ENCODE assay signal across 15 cellular contexts in genomic region chr14:32426596-32427408, GRCh38.
DNase-seq lines count a peak whose midpoint lies in the region; ATAC-seq and TF ChIP-seq lines count a peak whose summit lies in the region.
"Had no signal": no experiment of that assay in that cellular context is flagged by ENCODE, and none has a peak within 500 bp of the region (broad histone marks: within the 10 kb centered on the region; RNA-seq: fewer than 3 reads in every experiment).

No MANE protein-coding gene starts in this region.

- no peaks in the 10 kb centered on the region for H3K27me3 ChIP-seq in CD8-positive, alpha-beta T cell (ENCODE audit: insufficient read depth, low read length)
- H3K27me3 ChIP-seq: breast epithelium had no signal

- CTCF ChIA-PET in CD8-positive, alpha-beta T cell (lab: Charles Lee) = no interaction called here

- no peak overlapping the region for H3K4me3 ChIP-seq in CD8-positive, alpha-beta T cell (ENCODE audit: low read depth, low read length)
- H3K4me3 ChIP-seq: breast epithelium, SK-N-MC had no signal

- TF ChIP-seq POLR2A in GM18505 (IDR thresholded peaks at IDR 0.05; ENCODE audit: borderline replicate concordance, extremely low read depth, insufficient read depth, insufficient read length) = no peak

- H3K9me3 ChIP-seq in CD8-positive, alpha-beta T cell (ENCODE audit: low read length) = no peaks in the 10 kb centered on the region
- H3K9me3 ChIP-seq: breast epithelium had no signal

- no peaks in the 10 kb centered on the region for H3K36me3 ChIP-seq in CD8-positive, alpha-beta T cell (ENCODE audit: insufficient read depth, low read length)
- H3K36me3 ChIP-seq: breast epithelium had no signal

- intact Hi-C loops in Right ventricle myocardium superior (cut with DNase I) = no loop called here
- intact Hi-C loops in CD8-positive, alpha-beta T cell (cut with DNase I, micrococcal nuclease) = no loop called here

- TF ChIP-seq CTCF in HFFc6 (IDR thresholded peaks at IDR 0.05) (no peak), progenitor cell of endocrine pancreas (IDR thresholded peaks at IDR 0.05; ENCODE audit: unreplicated experiment) (no peak)
- no peak for TF ChIP-seq CTCF in CD8-positive, alpha-beta T cell (IDR thresholded peaks at IDR 0.05)

- H3K4me1 Mint-ChIP-seq in HFFc6 (ENCODE audit: low read depth) (peaks cover 35% of the 10 kb centered on the region), progenitor cell of endocrine pancreas (ENCODE audit: low read depth) (peaks cover 31% of the 10 kb centered on the region)
- no peaks in the 10 kb centered on the region for H3K4me1 Mint-ChIP-seq in CD8-positive, alpha-beta T cell (ENCODE audit: low read depth)
- H3K4me1 Mint-ChIP-seq: CD14-positive monocyte; stimulated activated naive CD8-positive, alpha-beta T cell treated with anti-CD3 and anti-CD28 coated beads, Interleukin-15, amount 100 ng/mL, for 72 hours had no signal

- no peak overlapping the region for H3K27ac ChIP-seq in CD8-positive, alpha-beta T cell (ENCODE audit: low read depth, low read length)
- H3K27ac ChIP-seq: breast epithelium, SK-N-MC had no signal

- POLR2A ChIA-PET in CD8-positive, alpha-beta T cell (lab: Charles Lee) = no interaction called here

- H3K9me3 Mint-ChIP-seq in HFFc6 (peaks cover 13% of the 10 kb centered on the region), progenitor cell of endocrine pancreas (ENCODE audit: low read depth) (peaks cover 7% of the 10 kb centered on the region)
- H3K9me3 Mint-ChIP-seq in CD8-positive, alpha-beta T cell = peaks cover 12% of the 10 kb centered on the region
- H3K9me3 Mint-ChIP-seq: stimulated activated naive CD8-positive, alpha-beta T cell treated with anti-CD3 and anti-CD28 coated beads, Interleukin-15, amount 100 ng/mL, for 72 hours had no signal

- H3K36me3 Mint-ChIP-seq in HFFc6 (ENCODE audit: low read depth) (0 out of 2 replicates have a peak, but pooled peaks cover 4% of the 10 kb centered on the region), progenitor cell of endocrine pancreas (ENCODE audit: insufficient read depth) (peaks cover 2% of the 10 kb centered on the region)
- H3K36me3 Mint-ChIP-seq in CD8-positive, alpha-beta T cell = no peaks in the 10 kb centered on the region
- H3K36me3 Mint-ChIP-seq: CD14-positive monocyte had no signal

- DNase-seq in HFFc6 = no peak
- DNase-seq in RPMI7951 (ENCODE audit: low read depth) = peak; percentile 10
- DNase-seq in Right ventricle myocardium superior = no peak
- DNase-seq in progenitor cell of endocrine pancreas (ENCODE audit: low spot score, unreplicated experiment) = no peak
- no peak for DNase-seq in activated CD4-positive, alpha-beta T cell treated with anti-CD3 and anti-CD28 coated beads for 1 hour
- no peak for DNase-seq in activated naive CD4-positive, alpha-beta T cell (lab: John Stamatoyannopoulos, UW)
- no peak for DNase-seq in CD8-positive, alpha-beta T cell
- DNase-seq: activated naive CD4-positive, alpha-beta T cell treated with anti-CD3 and anti-CD28 coated beads for 36 hours; head of caudate nucleus; stimulated activated naive CD8-positive, alpha-beta T cell treated with anti-CD3 and anti-CD28 coated beads, Interleukin-15, amount 100 ng/mL, for 72 hours had no signal

- ATAC-seq in Right ventricle myocardium superior (ENCODE audit: poor library complexity) (peak; percentile 50), GM18505 (IDR thresholded peaks at IDR 0.05; ENCODE audit: unreplicated experiment) (no peak)
- ATAC-seq in CD8-positive, alpha-beta T cell = no peak
- ATAC-seq: stimulated activated naive CD8-positive, alpha-beta T cell treated with anti-CD3 and anti-CD28 coated beads, Interleukin-15, amount 100 ng/mL, for 72 hours had no signal

- no peaks in the 10 kb centered on the region for H3K4me1 ChIP-seq in CD8-positive, alpha-beta T cell (ENCODE audit: insufficient read depth, low read length)
- H3K4me1 ChIP-seq: breast epithelium had no signal

- no peak overlapping the region for H3K4me3 Mint-ChIP-seq in HFFc6
- peak overlapping the region; percentile 27 for H3K4me3 Mint-ChIP-seq in progenitor cell of endocrine pancreas (ENCODE audit: low read depth)
- no peak overlapping the region for H3K4me3 Mint-ChIP-seq in CD8-positive, alpha-beta T cell
- H3K4me3 Mint-ChIP-seq: activated naive CD4-positive, alpha-beta T cell treated with anti-CD3 and anti-CD28 coated beads for 36 hours; CD14-positive monocyte; nephron; stimulated activated naive CD8-positive, alpha-beta T cell treated with anti-CD3 and anti-CD28 coated beads, Interleukin-15, amount 100 ng/mL, for 72 hours had no signal

- peaks cover 1% of the 10 kb centered on the region; the same call in 1 of the 2 replicates for H3K27me3 Mint-ChIP-seq in HFFc6 (ENCODE audit: insufficient read depth)
- peaks cover 16% of the 10 kb centered on the region for H3K27me3 Mint-ChIP-seq in progenitor cell of endocrine pancreas
- no peaks in the 10 kb centered on the region for H3K27me3 Mint-ChIP-seq in CD8-positive, alpha-beta T cell (ENCODE audit: low read depth)
- H3K27me3 Mint-ChIP-seq: stimulated activated naive CD8-positive, alpha-beta T cell treated with anti-CD3 and anti-CD28 coated beads, Interleukin-15, amount 100 ng/mL, for 72 hours had no signal

- H3K27ac Mint-ChIP-seq in HFFc6 (peak overlapping the region; percentile 0; the same call in 1 of the 2 replicates), progenitor cell of endocrine pancreas (no peak overlapping the region)
- H3K27ac Mint-ChIP-seq in CD8-positive, alpha-beta T cell = no peak overlapping the region
- H3K27ac Mint-ChIP-seq: activated naive CD4-positive, alpha-beta T cell treated with anti-CD3 and anti-CD28 coated beads for 36 hours; nephron had no signal
